ENCODE assay signal across 15 cellular contexts in genomic region chr11:132332521-132332920, GRCh38.
"Had no signal": no experiment of that assay in that cellular context is flagged by ENCODE, and none has a peak within 500 bp of the region (broad histone marks: within the 10 kb centered on the region; RNA-seq: fewer than 3 reads in every experiment).

No MANE protein-coding gene starts in this region.

- H3K4me3 ChIP-seq: left lung had no signal

- H3K9me3 ChIP-seq: left lung had no signal

- H3K27me3 ChIP-seq: left lung had no signal

- H3K36me3 ChIP-seq: left lung had no signal

- DNase-seq: activated CD4-positive, alpha-beta T cell treated with anti-CD3 and anti-CD28 coated beads, Interleukin-2, amount 50 U/mL, for 1 hour; activated CD8-positive, alpha-beta memory T cell treated with anti-CD3 and anti-CD28 coated beads, Interleukin-2, amount 50 U/mL, for 4 hours; activated effector memory CD4-positive, alpha-beta T cell treated with Interleukin-2 at 50 U/mL for 16 hours; activated naive CD4-positive, alpha-beta T cell treated with anti-CD3 and anti-CD28 coated beads, Interleukin-2, amount 50 U/mL, for 16 hours; activated T-cell treated with anti-CD3 and anti-CD28 coated beads, Interleukin-2, amount 50 U/mL, for 4 hours; cerebellar nuclear complex; cortex of kidney; hypothalamus; left lung; midbrain; occipital lobe; stimulated activated CD8-positive, alpha-beta memory T cell treated with anti-CD3 and anti-CD28 coated beads, Interleukin-4, amount 100 ng/mL, for 48 hours; stimulated activated naive CD4-positive, alpha-beta T cell; T1000 had no signal

- ATAC-seq: activated T-cell treated with anti-CD3 and anti-CD28 coated beads, Interleukin-2, amount 50 U/mL, for 4 hours; left lung had no signal

- H3K4me1 ChIP-seq: left lung had no signal

- H3K9me3 Mint-ChIP-seq: activated T-cell treated with anti-CD3 and anti-CD28 coated beads, Interleukin-2, amount 50 U/mL, for 4 hours; nephron had no signal

- H3K4me3 Mint-ChIP-seq: activated T-cell treated with anti-CD3 and anti-CD28 coated beads, Interleukin-2, amount 50 U/mL, for 4 hours; nephron had no signal

- H3K27ac ChIP-seq: left lung had no signal

- H3K4me1 Mint-ChIP-seq: nephron had no signal

- H3K27ac Mint-ChIP-seq: nephron had no signal
